8 cellular contexts compared by ENCODE assay signal in genomic region chr12:56079729-56080555, GRCh38. TPM values are rescaled to one million over a fixed set of nuclear protein-coding genes. Genes with fewer than 3 reads are reported as not detected.
A peak's percentile ranks its signal among the peaks of the same experiment; 100 is the strongest.
DNase-seq lines count a peak whose midpoint lies in the region; ATAC-seq and TF ChIP-seq lines count a peak whose summit lies in the region.

Gene ERBB3, plus strand, starts transcription at chr12:56080165. Its CDS starts 136 bp downstream, at chr12:56080301.

- H3K27ac Mint-ChIP-seq in nephron, result peak within 1 kb of the TSS; percentile 85 to 96 (median 94)
- H3K27ac Mint-ChIP-seq in stimulated activated naive CD8-positive, alpha-beta T cell treated with anti-CD3 and anti-CD28 coated beads, Interleukin-15, Interleukin-2, amounts not matched to agents 100 ng/mL and 50 ng/mL, for 24 hours, result no peak within 1 kb of the TSS

- in situ Hi-C loops in G401 (cut with HindIII; ENCODE audit: low sequenced_read_pairs), result no loop called here

- peak; percentile 27 for DNase-seq in G401 (ENCODE audit: low spot score)
- peak; percentile 84 for DNase-seq in HK-2 (ENCODE audit: unreplicated experiment)
- peak; percentile 67 for DNase-seq in activated T-helper 9 cell treated with anti-CD3 and anti-CD28 coated beads, Interleukin-2, amount 50 U/mL, for 16 hours (ENCODE audit: low read depth)
- DNase-seq in fibroblast of pulmonary artery (ENCODE audit: low read depth), result peak; percentile 77

- peak within 1 kb of the TSS; percentile 56 for H3K4me3 ChIP-seq in fibroblast of pulmonary artery (replicated peaks; ENCODE audit: low read depth, low read length)

- ATAC-seq in GM19324 (IDR thresholded peaks at IDR 0.05; ENCODE audit: low FRiP score, unreplicated experiment), result no peak

- peaks cover 5% of the 10 kb centered on the region for H3K36me3 Mint-ChIP-seq in nephron (ENCODE audit: low read depth)
- no peaks in the 10 kb centered on the region for H3K36me3 Mint-ChIP-seq in stimulated activated naive CD8-positive, alpha-beta T cell treated with anti-CD3 and anti-CD28 coated beads, Interleukin-15, Interleukin-2, amounts not matched to agents 100 ng/mL and 50 ng/mL, for 24 hours (ENCODE audit: low read depth)

- H3K4me1 Mint-ChIP-seq in nephron, result peaks cover 13% of the 10 kb centered on the region
- H3K4me1 Mint-ChIP-seq in stimulated activated naive CD8-positive, alpha-beta T cell treated with anti-CD3 and anti-CD28 coated beads, Interleukin-15, Interleukin-2, amounts not matched to agents 100 ng/mL and 50 ng/mL, for 24 hours (ENCODE audit: low read depth), result peaks cover 14% of the 10 kb centered on the region

- peak within 1 kb of the TSS; percentile 88 to 96 (median 89) for H3K4me3 Mint-ChIP-seq in nephron
- peak within 1 kb of the TSS; percentile 81 for H3K4me3 Mint-ChIP-seq in stimulated activated naive CD8-positive, alpha-beta T cell treated with anti-CD3 and anti-CD28 coated beads, Interleukin-15, Interleukin-2, amounts not matched to agents 100 ng/mL and 50 ng/mL, for 24 hours

- H3K27me3 Mint-ChIP-seq in nephron (ENCODE audit: low read depth), result peaks cover 44% of the 10 kb centered on the region
- H3K27me3 Mint-ChIP-seq in stimulated activated naive CD8-positive, alpha-beta T cell treated with anti-CD3 and anti-CD28 coated beads, Interleukin-15, Interleukin-2, amounts not matched to agents 100 ng/mL and 50 ng/mL, for 24 hours, result peaks cover 4% of the 10 kb centered on the region

- no peaks in the 10 kb centered on the region for H3K9me3 Mint-ChIP-seq in nephron
- no peaks in the 10 kb centered on the region for H3K9me3 Mint-ChIP-seq in stimulated activated naive CD8-positive, alpha-beta T cell treated with anti-CD3 and anti-CD28 coated beads, Interleukin-15, Interleukin-2, amounts not matched to agents 100 ng/mL and 50 ng/mL, for 24 hours

- TF ChIP-seq CTCF in fibroblast of pulmonary artery (IDR thresholded peaks at IDR 0.05; ENCODE audit: low read length, missing control alignments) (no peak), nephron (IDR thresholded peaks at IDR 0.05; ENCODE audit: unreplicated experiment in 3 of 3) (no peak)

TF ChIP-seq in PFSK-1, 5 proteins besides CTCF, POLR2A, EP300 and RAD21:
- no peak for TF ChIP-seq SIN3A (IDR thresholded peaks at IDR 0.05; ENCODE audit: borderline replicate concordance, insufficient read depth, low read length)
- TF ChIP-seq FOXP2 (optimal IDR thresholded peaks at IDR 0.05; ENCODE audit: borderline replicate concordance, extremely low read depth, extremely low read length, insufficient read depth), result peak; percentile 18
TF ChIP-seq in PFSK-1: peak in this region for 1.

RNA-seq across cellular contexts. Expression of gene ERBB3, which starts in this region (rescaled TPM):
- 4.3 and 17.4 TPM in 2 replicates for total RNA-seq in G401 (2014; rRNA removed; shearing (Covaris generic))
- polyA plus RNA-seq in PFSK-1 (2012; ENCODE audit: insufficient read length, low read depth), result 3.1 TPM

Comparison
In these comparisons a context has a peak if more than half of its experiments do, and no peak if none do; other contexts are left out.
1. DNase-seq: peak in every context shown above with its lines; median percentile 84 in HK-2; 77 in fibroblast of pulmonary artery; 67 in activated T-helper 9 cell treated with anti-CD3 and anti-CD28 coated beads, Interleukin-2, amount 50 U/mL, for 16 hours; 27 in G401.